30 cellular contexts compared by ENCODE assay signal in the genomic region with DNA sequence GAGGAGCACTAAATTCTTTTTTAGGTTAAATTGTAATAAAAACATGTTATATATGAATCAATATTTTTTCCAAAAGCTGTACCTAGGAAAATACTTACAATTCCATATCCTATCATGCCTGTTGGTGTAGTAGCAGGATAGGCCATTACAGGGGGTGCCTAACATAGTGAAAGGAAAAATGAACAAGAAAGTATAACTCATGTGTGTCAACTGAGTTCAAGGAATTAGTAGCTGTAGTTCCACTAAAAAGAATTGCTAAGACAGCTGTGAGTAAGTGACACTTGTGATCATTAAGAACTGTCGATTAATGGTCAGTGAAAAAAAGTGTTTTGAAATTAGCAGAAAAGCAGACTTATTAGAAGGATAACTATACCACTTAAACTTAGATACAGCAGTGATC.
"Had no signal": no experiment of that assay in that cellular context is flagged by ENCODE, and none has a peak within 500 bp of the region (broad histone marks: within the 10 kb centered on the region; RNA-seq: fewer than 3 reads in every experiment).

No MANE protein-coding gene starts in this region.

- H3K9me3 Mint-ChIP-seq: activated CD4-positive, alpha-beta T cell treated with anti-CD3 and anti-CD28 coated beads, Interleukin-2, amount 10 ng/mL, durations not matched to agents 24 days and 14 days; activated naive CD4-positive, alpha-beta T cell treated with anti-CD3 and anti-CD28 coated beads, Interleukin-2, amount 50 U/mL, for 24 hours; activated T-cell treated with anti-CD3 and anti-CD28 coated beads, Interleukin-2, amount 50 U/mL, for 24 hours; activated T-helper 2 cell treated with anti-CD3 and anti-CD28 coated beads, Interferon-gamma antibody, Interleukin-2, Interleukin-4, amounts not matched to agents 10 μg/mL and 5 μg/mL and 100 μg/mL, durations not matched to agents 14 hours and 24 hours and 36 hours; T-helper 1 cell treated with Interleukin-12 subunit alpha and Interleukin-12 subunit beta and Interleukin-4 antibody, amounts not matched to agents 30 μg/mL and 1 μg/mL, for 36 hours; T-helper 2 cell treated with Interferon-gamma antibody and Interleukin-4, amounts not matched to agents 5 μg/mL and 100 μg/mL, for 36 hours had no signal

- H3K27ac ChIP-seq: body of pancreas, breast epithelium, SJSA1 had no signal

- H3K9ac ChIP-seq: SK-N-SH had no signal

- H3K27ac Mint-ChIP-seq: activated CD8-positive, alpha-beta T cell treated with anti-CD3 and anti-CD28 coated beads, Interleukin-2, amount 10 ng/mL, durations not matched to agents 7 days and 5 days; activated naive CD8-positive, alpha-beta T cell treated with anti-CD3 and anti-CD28 coated beads, Interleukin-2, amount 10 ng/mL, durations not matched to agents 7 days and 5 days; T-helper 2 cell treated with Interferon-gamma antibody and Interleukin-4, amounts not matched to agents 5 μg/mL and 100 μg/mL, for 36 hours had no signal

- H3K9me3 ChIP-seq: ascending aorta, body of pancreas, breast epithelium, SJSA1, SK-N-SH had no signal

- DNase-seq: activated CD4-positive, alpha-beta T cell treated with anti-CD3 and anti-CD28 coated beads, Interleukin-2, amount 10 ng/mL, durations not matched to agents 24 days and 14 days; activated CD4-positive, alpha-beta T cell treated with anti-CD3 and anti-CD28 coated beads, Interleukin-2, amount 50 U/mL, for 4 hours; activated CD4-positive, CD25-positive, alpha-beta regulatory T cell treated with anti-CD3 and anti-CD28 coated beads, Interleukin-2, amount 50 U/mL, for 72 hours; activated CD8-positive, alpha-beta T cell treated with anti-CD3 and anti-CD28 coated beads, Interleukin-2, amount 10 ng/mL, durations not matched to agents 7 days and 5 days; activated gamma-delta T cell; activated naive CD4-positive, alpha-beta T cell treated with Interleukin-2 at 50 U/mL for 16 hours; activated naive CD8-positive, alpha-beta T cell treated with anti-CD3 and anti-CD28 coated beads, Interleukin-2, amount 10 ng/mL, durations not matched to agents 7 days and 5 days; activated T-cell treated with anti-CD3 and anti-CD28 coated beads, Interleukin-2, amount 50 U/mL, for 24 hours; amygdala; body of pancreas; Karpas-422; KBM-7; NCI-H1048; NCI-H1105 treated with DMSO at 0.1 percent for 48 hours; NCI-H1436; NCI-H1694; NCI-H1930; NCI-H2081 treated with DMSO at 0.1 percent for 48 hours; NCI-H226; NCI-H524 treated with DMSO at 0.1 percent for 48 hours; SHP77 treated with DMSO at 0.1 percent for 48 hours; SK-N-SH had no signal

- H3K4me3 Mint-ChIP-seq: activated CD4-positive, alpha-beta T cell treated with anti-CD3 and anti-CD28 coated beads, Interleukin-2, amount 10 ng/mL, durations not matched to agents 24 days and 14 days; activated CD8-positive, alpha-beta T cell treated with anti-CD3 and anti-CD28 coated beads, Interleukin-2, amount 10 ng/mL, durations not matched to agents 7 days and 5 days; activated naive CD4-positive, alpha-beta T cell treated with anti-CD3 and anti-CD28 coated beads, Interleukin-2, amount 50 U/mL, for 24 hours; activated naive CD8-positive, alpha-beta T cell treated with anti-CD3 and anti-CD28 coated beads, Interleukin-2, amount 10 ng/mL, durations not matched to agents 7 days and 5 days; activated T-cell treated with anti-CD3 and anti-CD28 coated beads, Interleukin-2, amount 50 U/mL, for 24 hours; T-helper 1 cell treated with Interleukin-12 subunit alpha and Interleukin-12 subunit beta and Interleukin-4 antibody, amounts not matched to agents 30 μg/mL and 1 μg/mL, for 36 hours; T-helper 2 cell treated with Interferon-gamma antibody and Interleukin-4, amounts not matched to agents 5 μg/mL and 100 μg/mL, for 36 hours had no signal

- ATAC-seq: activated CD8-positive, alpha-beta T cell treated with anti-CD3 and anti-CD28 coated beads, Interleukin-2, amount 10 ng/mL, durations not matched to agents 7 days and 5 days; body of pancreas; Panc1 had no signal

- H3K27me3 ChIP-seq: ascending aorta, body of pancreas, breast epithelium, SJSA1 had no signal

- H3K27me3 Mint-ChIP-seq: activated CD4-positive, alpha-beta T cell treated with anti-CD3 and anti-CD28 coated beads, Interleukin-2, amount 10 ng/mL, durations not matched to agents 24 days and 14 days; activated naive CD4-positive, alpha-beta T cell treated with anti-CD3 and anti-CD28 coated beads, Interleukin-2, amount 50 U/mL, for 24 hours; activated naive CD8-positive, alpha-beta T cell treated with anti-CD3 and anti-CD28 coated beads, Interleukin-2, amount 10 ng/mL, durations not matched to agents 7 days and 5 days; activated T-cell treated with anti-CD3 and anti-CD28 coated beads, Interleukin-2, amount 50 U/mL, for 24 hours had no signal

- H3K4me1 ChIP-seq: body of pancreas, breast epithelium, SJSA1 had no signal

- H3K4me3 ChIP-seq: ascending aorta, body of pancreas, breast epithelium, SJSA1 had no signal
